Comparison of ENCODE assay signal across 1 cellular context in genomic region chr21:45406801-45407628, GRCh38.
A peak's percentile ranks its signal among the peaks of the same experiment; 100 is the strongest.
TF ChIP-seq lines count a peak whose summit lies in the region.

No MANE protein-coding gene starts in this region.

TF ChIP-seq in HepG2, 621 proteins besides CTCF, POLR2A, EP300 and RAD21 (continued from another document):
- 0 out of 2 replicates have a peak, but pooled peaks have one; percentile 18 for TF ChIP-seq BCL6 (CRISPR knock-in tag; IDR thresholded peaks at IDR 0.05)
- TF ChIP-seq ZNF770 (CRISPR knock-in tag; IDR thresholded peaks at IDR 0.05), result no peak
- peak; percentile 46; the same call in 1 of the 2 replicates for TF ChIP-seq ZNF687 (CRISPR knock-in tag; IDR thresholded peaks at IDR 0.05)
- TF ChIP-seq GATAD2A (CRISPR knock-in tag; IDR thresholded peaks at IDR 0.05), result 0 out of 2 replicates have a peak, but pooled peaks have one; percentile 9
- no peak for TF ChIP-seq ZNF280B (CRISPR knock-in tag; IDR thresholded peaks at IDR 0.05; ENCODE audit: borderline replicate concordance)
- TF ChIP-seq SIX4 (CRISPR knock-in tag; IDR thresholded peaks at IDR 0.05), result no peak
- no peak for TF ChIP-seq ZHX1 (CRISPR knock-in tag; IDR thresholded peaks at IDR 0.05; ENCODE audit: low read depth)
- TF ChIP-seq KMT2A (CRISPR knock-in tag; IDR thresholded peaks at IDR 0.05), result peak; percentile 29; the same call in 1 of the 2 replicates
- 0 out of 2 replicates have a peak, but pooled peaks have one; percentile 31 for TF ChIP-seq ZBTB7A (CRISPR knock-in tag; IDR thresholded peaks at IDR 0.05)
- TF ChIP-seq ZNF407 (CRISPR knock-in tag; IDR thresholded peaks at IDR 0.05; ENCODE audit: not compliant biosample characterization), result no peak
- TF ChIP-seq ZFY (CRISPR knock-in tag; IDR thresholded peaks at IDR 0.05), result peak; percentile 45; the same call in 1 of the 2 replicates
- TF ChIP-seq SMAD3 (CRISPR knock-in tag; IDR thresholded peaks at IDR 0.05), result 0 out of 2 replicates have a peak, but pooled peaks have one; percentile 36
- no peak for TF ChIP-seq YY1 (IDR thresholded peaks at IDR 0.05; ENCODE audit: insufficient read depth, insufficient replicate concordance, low read depth, low read length)
- no peak for TF ChIP-seq XRCC5 (optimal IDR thresholded peaks at IDR 0.05; ENCODE audit: low read length)
- TF ChIP-seq TEAD3 (CRISPR knock-in tag; optimal IDR thresholded peaks at IDR 0.05; ENCODE audit: borderline replicate concordance), result peak; percentile 33
- TF ChIP-seq TSC22D2 (CRISPR knock-in tag; IDR thresholded peaks at IDR 0.05; ENCODE audit: borderline replicate concordance), result 0 out of 2 replicates have a peak, but pooled peaks have one; percentile 46
- TF ChIP-seq ZNF784 (CRISPR knock-in tag; IDR thresholded peaks at IDR 0.05; ENCODE audit: borderline replicate concordance), result no peak
- 0 out of 4 replicates have a peak, but pooled peaks of 1 of the 2 experiments have one; percentile 2 for TF ChIP-seq MAFK (conservative IDR thresholded peaks at IDR 0.05 in 1 of 2, IDR thresholded peaks at IDR 0.05 in 1 of 2; ENCODE audit: low read length in 2 of 2)
- TF ChIP-seq KAT8 (CRISPR knock-in tag; IDR thresholded peaks at IDR 0.05), result 0 out of 2 replicates have a peak, but pooled peaks have one; percentile 5
